In the genomic region with DNA sequence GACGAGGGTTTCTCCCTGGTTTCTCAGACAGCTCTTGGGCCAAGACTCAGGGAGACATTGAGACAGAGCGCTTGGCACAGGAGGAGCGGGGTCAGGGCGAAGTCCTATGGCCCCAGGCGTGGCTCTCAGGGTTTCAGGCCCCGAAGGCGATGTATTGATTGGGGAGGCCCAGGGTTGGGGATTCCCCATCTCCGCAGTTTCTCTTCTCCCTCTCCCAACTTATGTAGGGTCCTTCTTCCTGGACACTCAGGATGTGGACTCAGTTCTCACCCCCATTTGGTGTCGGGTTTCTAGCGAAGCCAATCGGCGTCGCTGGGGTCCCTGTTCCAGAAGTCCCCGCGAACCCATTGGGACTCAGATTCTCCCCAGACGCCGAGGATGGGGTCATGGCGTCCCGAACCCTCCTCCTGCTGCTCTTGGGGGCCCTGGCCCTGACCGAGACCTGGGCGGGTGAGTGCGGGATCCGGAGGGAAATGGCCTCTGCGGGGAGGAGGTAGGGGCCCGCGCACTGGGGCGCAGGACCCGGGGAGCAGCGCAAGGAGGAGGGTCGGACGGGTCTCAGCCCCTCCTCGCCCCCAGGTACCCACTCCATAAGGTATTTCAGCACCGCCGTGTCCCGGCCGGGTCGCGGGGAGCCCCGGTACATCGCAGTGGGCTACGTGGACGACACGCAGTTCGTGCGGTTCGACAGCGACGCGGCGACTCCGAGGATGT, we compare ENCODE assay signal across 8 cellular contexts. TPM values are rescaled to one million over a fixed set of nuclear protein-coding genes. Genes with fewer than 3 reads are reported as not detected.
DNase-seq lines count a peak whose midpoint lies in the region; ATAC-seq, FAIRE-seq and TF ChIP-seq lines count a peak whose summit lies in the region.

No MANE protein-coding gene starts in this region.

- TF ChIP-seq CTCF in A549 (IDR thresholded peaks at IDR 0.05) (no peak), OCI-LY1 (IDR thresholded peaks at IDR 0.05; ENCODE audit: low read length) (no peak)

- H3K4me2 ChIP-seq in A549 (peak overlapping the region; percentile 68), OCI-LY1 (ENCODE audit: low read length) (peak overlapping the region; percentile 83)

- no peak for TF ChIP-seq POLR2A in A549 (IDR thresholded peaks at IDR 0.05; ENCODE audit: low read length)

- peak in 1 of 2 experiments; percentile 27; a peak in 1 of 6 replicates for ATAC-seq in A549
- peak; percentile 23 for ATAC-seq in GM21367 (IDR thresholded peaks at IDR 0.05; ENCODE audit: unreplicated experiment)
- no peak for ATAC-seq in GM21737 (IDR thresholded peaks at IDR 0.05; ENCODE audit: unreplicated experiment)

- WGBS in A549 (ENCODE audit: missing lambda C conversion rate) = 85% methylated on average over 41 of the region's 51 CpGs

- H3K9me3 ChIP-seq in A549 (no peaks in the 10 kb centered on the region), OCI-LY1 (ENCODE audit: low read length) (no peaks in the 10 kb centered on the region), mononuclear cell (ENCODE audit: low read depth, low read length) (no peaks in the 10 kb centered on the region)

- H4K20me1 ChIP-seq in OCI-LY1 (ENCODE audit: insufficient read depth, low read length) = no peaks in the 10 kb centered on the region

- DNase-seq in A549 (ENCODE audit: low read depth in 1 of 2, low spot score in 1 of 2) (no peak), NCI-H1417 treated with DMSO at 0.1 percent for 48 hours (lab: John Stamatoyannopoulos, UW) (no peak), SIG-M5 treated with dmso at 0.1 percent for 504 hours (lab: John Stamatoyannopoulos, UW; ENCODE audit: unreplicated experiment) (no peak)

- peak overlapping the region in 1 of 2 experiments; percentile 72; a peak in 1 of 6 replicates for H3K27ac ChIP-seq in A549
- H3K27ac ChIP-seq in OCI-LY1 (ENCODE audit: low read depth, low read length, poor library complexity, severe bottlenecking) = peak overlapping the region; percentile 54
- peak overlapping the region; percentile 76 for H3K27ac ChIP-seq in cingulate gyrus (ENCODE audit: low read depth, low read length)

- no peaks in the 10 kb centered on the region for H3F3A ChIP-seq in OCI-LY1 (ENCODE audit: insufficient read depth, low read length)

- H3K36me3 ChIP-seq in OCI-LY1 (ENCODE audit: insufficient read depth, low read length) = no peaks in the 10 kb centered on the region

- H3K27me3 ChIP-seq in OCI-LY1 (ENCODE audit: insufficient read depth, low read length) (no peaks in the 10 kb centered on the region), mononuclear cell (ENCODE audit: insufficient read depth, low read length) (no peaks in the 10 kb centered on the region)

- no peak for TF ChIP-seq EP300 in A549 (IDR thresholded peaks at IDR 0.05)

- no peak for FAIRE-seq in A549 (lab: Jason Lieb, UNC)

- no peak overlapping the region for H2AFZ ChIP-seq in OCI-LY1 (ENCODE audit: low read length)

- H3K4me1 ChIP-seq in A549 = no peaks in the 10 kb centered on the region
- H3K4me1 ChIP-seq in OCI-LY1 (ENCODE audit: insufficient read depth, low read length, severe bottlenecking) = peaks cover 31% of the 10 kb centered on the region
- H3K4me1 ChIP-seq in mononuclear cell (ENCODE audit: insufficient read depth, low read length) = peaks cover 19% of the 10 kb centered on the region

- peak overlapping the region; percentile 38 for H3K4me3 ChIP-seq in A549
- H3K4me3 ChIP-seq in OCI-LY1 (ENCODE audit: low read depth, low read length, poor library complexity, severe bottlenecking) = peak overlapping the region; percentile 93
- H3K4me3 ChIP-seq in mononuclear cell (ENCODE audit: low read length) = peak overlapping the region; percentile 68

- peak overlapping the region; percentile 91 for H3K9ac ChIP-seq in OCI-LY1 (ENCODE audit: low read length)

- no peak for TF ChIP-seq RAD21 in A549 (conservative IDR thresholded peaks at IDR 0.05 in 1 of 2, IDR thresholded peaks at IDR 0.05 in 1 of 2)

- no peaks in the 10 kb centered on the region for H3K79me2 ChIP-seq in OCI-LY1 (ENCODE audit: insufficient read depth, low read length)

- POLR2A ChIA-PET in A549 (lab: Yijun Ruan, JAX) = no interaction called here

- no peaks in the 10 kb centered on the region for H3K9me2 ChIP-seq in OCI-LY1 (ENCODE audit: low read depth, low read length)

- CTCF ChIA-PET in A549 (lab: Yijun Ruan, JAX) = interaction anchor here (1.0 kb wide), 1 partner anchor 173 kb away, joined by 3 read pairs; no protein-coding TSS in a partner anchor

TF ChIP-seq in A549, 52 proteins besides CTCF, POLR2A, EP300 and RAD21:
- TF ChIP-seq KDM1A (IDR thresholded peaks at IDR 0.05; ENCODE audit: low read depth) (no peak), ZSCAN20 (CRISPR knock-in tag; IDR thresholded peaks at IDR 0.05) (no peak), TP53 (CRISPR knock-in tag; IDR thresholded peaks at IDR 0.05) (no peak), FOXS1 (CRISPR knock-in tag; IDR thresholded peaks at IDR 0.05) (no peak), CHD4 (IDR thresholded peaks at IDR 0.05; ENCODE audit: borderline replicate concordance) (no peak), GATA3 (IDR thresholded peaks at IDR 0.05; ENCODE audit: borderline replicate concordance) (no peak), CHD2 (IDR thresholded peaks at IDR 0.05; ENCODE audit: low read length, partially characterized antibody) (no peak)
- TF ChIP-seq, protein P1, sequence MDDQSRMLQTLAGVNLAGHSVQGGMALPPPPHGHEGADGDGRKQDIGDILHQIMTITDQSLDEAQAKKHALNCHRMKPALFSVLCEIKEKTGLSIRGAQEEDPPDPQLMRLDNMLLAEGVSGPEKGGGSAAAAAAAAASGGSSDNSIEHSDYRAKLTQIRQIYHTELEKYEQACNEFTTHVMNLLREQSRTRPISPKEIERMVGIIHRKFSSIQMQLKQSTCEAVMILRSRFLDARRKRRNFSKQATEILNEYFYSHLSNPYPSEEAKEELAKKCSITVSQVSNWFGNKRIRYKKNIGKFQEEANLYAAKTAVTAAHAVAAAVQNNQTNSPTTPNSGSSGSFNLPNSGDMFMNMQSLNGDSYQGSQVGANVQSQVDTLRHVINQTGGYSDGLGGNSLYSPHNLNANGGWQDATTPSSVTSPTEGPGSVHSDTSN (IDR thresholded peaks at IDR 0.05) = no peak
- TF ChIP-seq, protein P2, sequence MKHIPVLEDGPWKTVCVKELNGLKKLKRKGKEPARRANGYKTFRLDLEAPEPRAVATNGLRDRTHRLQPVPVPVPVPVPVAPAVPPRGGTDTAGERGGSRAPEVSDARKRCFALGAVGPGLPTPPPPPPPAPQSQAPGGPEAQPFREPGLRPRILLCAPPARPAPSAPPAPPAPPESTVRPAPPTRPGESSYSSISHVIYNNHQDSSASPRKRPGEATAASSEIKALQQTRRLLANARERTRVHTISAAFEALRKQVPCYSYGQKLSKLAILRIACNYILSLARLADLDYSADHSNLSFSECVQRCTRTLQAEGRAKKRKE (CRISPR knock-in tag; IDR thresholded peaks at IDR 0.05; ENCODE audit: low read depth) = no peak

RNA-seq across cellular contexts. Expression of a gene that starts 16.1 kb away (rescaled TPM):
- polyA plus RNA-seq in A549 (2011; rRNA removed) (78.8 and 86.5 TPM in 2 replicates), A549 (2017; fragmentation: RNase III; extraction: RNeasy Plus Mini Kit Qiagen cat#74134 plus additional on column Dnase treatment) (81.8 to 95.0 TPM (median 90.7 TPM) in 3 replicates)
- polyA plus RNA-seq in A549 (2012; cell fraction: cytosol; rRNA removed) = 93.3 and 97.8 TPM in 2 replicates
- polyA plus RNA-seq in A549 (2012; cell fraction: nucleus; rRNA removed) = 206 and 211 TPM in 2 replicates
- polyA minus RNA-seq in A549 (2011; rRNA and poly(A)+ RNA removed) = 49.3 and 51.5 TPM in 2 replicates
- total RNA-seq in mononuclear cell = 1,869 TPM

Comparison
In these comparisons a context has a peak if more than half of its experiments do, and no peak if none do; other contexts are left out.
1. H3K4me3 ChIP-seq: peak in every context shown above with its lines; median percentile 93 in OCI-LY1; 68 in mononuclear cell; 38 in A549.